11 cellular contexts compared by ENCODE assay signal in the genomic region with DNA sequence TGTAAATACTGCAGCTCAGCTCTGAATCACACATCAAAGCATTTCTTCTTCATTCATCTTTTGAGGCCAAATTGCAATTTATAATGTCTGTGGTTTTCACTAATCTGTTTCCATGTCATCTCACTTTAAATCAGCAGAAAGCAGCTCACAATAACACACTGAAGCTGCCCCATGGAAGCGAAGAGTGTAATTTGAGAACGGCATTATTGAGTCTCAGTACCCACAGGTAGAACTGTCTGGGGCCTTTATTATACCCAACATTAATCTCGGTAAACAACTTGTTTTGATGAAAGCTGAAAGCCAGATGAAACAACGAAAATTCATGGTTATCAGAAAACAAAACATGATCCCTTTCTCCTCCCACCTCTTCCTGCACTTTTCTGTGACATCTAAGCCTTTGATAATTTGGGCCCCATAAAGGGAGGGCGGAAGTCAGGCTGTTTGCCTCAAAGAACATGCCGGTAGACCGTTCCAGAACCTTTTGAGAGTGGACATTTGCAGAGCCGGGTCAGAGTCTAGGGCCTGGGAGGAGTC.
DNase-seq lines count a peak whose midpoint lies in the region; ATAC-seq and TF ChIP-seq lines count a peak whose summit lies in the region.
"Had no signal": no experiment of that assay in that cellular context is flagged by ENCODE, and none has a peak within 500 bp of the region (broad histone marks: within the 10 kb centered on the region; RNA-seq: fewer than 3 reads in every experiment).

No MANE protein-coding gene starts in this region.

- no peak overlapping the region for H3K4ac ChIP-seq in mesenchymal stem cell (ENCODE audit: low read depth in 1 of 2, low read length in 2 of 2)

- H4K8ac ChIP-seq in mesenchymal stem cell (ENCODE audit: low read length), result no peak overlapping the region

- no peak overlapping the region for H3K4me2 ChIP-seq in mesenchymal stem cell (ENCODE audit: low read length, poor library complexity, severe bottlenecking)

- POLR2A ChIA-PET in HEK293 (lab: Yijun Ruan, JAX), result interaction anchor here (2.0 kb wide), 1 partner anchor 68 kb away, joined by 14 read pairs; the partner anchor contains the start of gene SESN3
- POLR2A ChIA-PET in activated CD4-positive, alpha-beta T cell treated with anti-CD3 and anti-CD28 coated beads, Interleukin-2, amount 10 ng/mL, durations not matched to agents 7 days and 5 days (lab: Charles Lee), result no interaction called here

- TF ChIP-seq CTCF in HEK293 (tag by site-specific recombination; IDR thresholded peaks at IDR 0.05) (no peak), thyroid gland (IDR thresholded peaks at IDR 0.05) (no peak), mucosa of descending colon (IDR thresholded peaks at IDR 0.05) (no peak)

- H3K36me3 ChIP-seq in HEK293 (ENCODE audit: control insufficient read depth in 2 of 2, insufficient read depth in 1 of 2, low read length in 2 of 2), result no peaks in the 10 kb centered on the region
- no peaks in the 10 kb centered on the region for H3K36me3 ChIP-seq in mesenchymal stem cell (ENCODE audit: control insufficient read depth in 1 of 2, insufficient read depth in 2 of 2, low read depth in 1 of 2, low read length in 2 of 2)
- no peaks in the 10 kb centered on the region for H3K36me3 ChIP-seq in thyroid gland
- no peaks in the 10 kb centered on the region for H3K36me3 ChIP-seq in mucosa of descending colon (ENCODE audit: low read depth)

- H3K27ac ChIP-seq in HEK293 (ENCODE audit: extremely low read depth, low read depth, low read length) (peak overlapping the region; percentile 53), mesenchymal stem cell (ENCODE audit: low read length, poor library complexity, severe bottlenecking) (no peak overlapping the region), thyroid gland (no peak overlapping the region)

- H2BK5ac ChIP-seq in mesenchymal stem cell (ENCODE audit: low read depth, low read length, poor library complexity, severe bottlenecking), result no peak overlapping the region

- H3K36me3 Mint-ChIP-seq in activated CD4-positive, alpha-beta T cell treated with anti-CD3 and anti-CD28 coated beads, Interleukin-2, amount 10 ng/mL, durations not matched to agents 7 days and 5 days (ENCODE audit: low read depth), result peaks cover 1% of the 10 kb centered on the region
- H3K36me3 Mint-ChIP-seq: natural killer cell treated with Interleukin-12 subunit alpha and Interleukin-12 subunit beta and Interleukin-15 and Interleukin-18, amount 100 ng/mL, for 72 hours had no signal

- H2AFZ ChIP-seq in mesenchymal stem cell (ENCODE audit: low read depth, low read length), result no peak overlapping the region

- DNase-seq in DMS153 treated with DMSO at 0.1 percent for 48 hours (lab: John Stamatoyannopoulos, UW; ENCODE audit: unreplicated experiment) (peak; percentile 58), mesenchymal stem cell (peak; percentile 31), thyroid gland (no peak), mucosa of descending colon (no peak), NK-92 (lab: John Stamatoyannopoulos, UW; ENCODE audit: unreplicated experiment) (no peak)
- DNase-seq in activated CD4-positive, alpha-beta T cell treated with anti-CD3 and anti-CD28 coated beads, Interleukin-2, amount 10 ng/mL, durations not matched to agents 7 days and 5 days, result no peak
- DNase-seq: NCI-H2081 treated with DMSO at 0.1 percent for 48 hours; stimulated activated CD4-positive, alpha-beta T cell treated with anti-CD3 and anti-CD28 coated beads, Interleukin-1b, Interleukin-23, amount 100 ng/mL, for 48 hours; substantia nigra had no signal

- intact Hi-C loops in thyroid gland (cut with DNase I) (no loop called here), mucosa of descending colon (cut with DNase I, micrococcal nuclease) (no loop called here)

- no peak overlapping the region for H3K4me3 ChIP-seq in HEK293 (ENCODE audit: low read depth, low read length)
- H3K4me3 ChIP-seq in mesenchymal stem cell (ENCODE audit: insufficient read depth in 1 of 2, low read depth in 1 of 2, low read length in 2 of 2), result no peak overlapping the region
- no peak overlapping the region for H3K4me3 ChIP-seq in thyroid gland (replicated peaks in 1 of 3)
- H3K4me3 ChIP-seq in mucosa of descending colon, result no peak overlapping the region

- TF ChIP-seq POLR2A in thyroid gland (IDR thresholded peaks at IDR 0.05), result no peak

- CTCF ChIA-PET in HEK293 (lab: Yijun Ruan, JAX), result interaction anchor here (0.6 to 1.5 kb wide), 2 partner anchors 278 to 406 kb away, joined by 3 to 5 read pairs; no protein-coding TSS in a partner anchor
- CTCF ChIA-PET in activated CD4-positive, alpha-beta T cell treated with anti-CD3 and anti-CD28 coated beads, Interleukin-2, amount 10 ng/mL, durations not matched to agents 7 days and 5 days (lab: Charles Lee), result interaction anchor here (0.6 kb wide), 2 partner anchors 17 to 59 kb away, joined by 3 to 4 read pairs; no protein-coding TSS in a partner anchor

- no peak overlapping the region for H2BK12ac ChIP-seq in mesenchymal stem cell (ENCODE audit: low read length in 2 of 2)

- H3K4me3 Mint-ChIP-seq in activated CD4-positive, alpha-beta T cell treated with anti-CD3 and anti-CD28 coated beads, Interleukin-2, amount 10 ng/mL, durations not matched to agents 7 days and 5 days, result no peak overlapping the region
- H3K4me3 Mint-ChIP-seq: natural killer cell treated with Interleukin-12 subunit alpha and Interleukin-12 subunit beta and Interleukin-15 and Interleukin-18, amount 100 ng/mL, for 72 hours had no signal

- H3K9me3 ChIP-seq in HEK293 (ENCODE audit: control insufficient read depth, insufficient read depth, low read depth, low read length) (no peaks in the 10 kb centered on the region), mesenchymal stem cell (ENCODE audit: control insufficient read depth, low read length) (no peaks in the 10 kb centered on the region), thyroid gland (no peaks in the 10 kb centered on the region), mucosa of descending colon (no peaks in the 10 kb centered on the region)

- peaks cover 7 to 18% of the 10 kb centered on the region in 2 experiments for H3K27me3 ChIP-seq in mesenchymal stem cell (ENCODE audit: control insufficient read depth in 1 of 2, insufficient read depth in 1 of 2, low read length in 2 of 2)
- no peaks in the 10 kb centered on the region for H3K27me3 ChIP-seq in thyroid gland

- no peak overlapping the region for H2AK5ac ChIP-seq in mesenchymal stem cell (ENCODE audit: low read length, severe bottlenecking)

- no peak overlapping the region for H3K18ac ChIP-seq in mesenchymal stem cell (ENCODE audit: low read depth in 1 of 2, low read length in 2 of 2)

- H3K4me1 ChIP-seq in HEK293 (ENCODE audit: control insufficient read depth, insufficient read depth, low read length) (peaks cover 12% of the 10 kb centered on the region), mesenchymal stem cell (ENCODE audit: control insufficient read depth, insufficient read depth, low read depth, low read length) (no peaks in the 10 kb centered on the region), thyroid gland (peaks cover 17 to 28% of the 10 kb centered on the region in 2 donors), mucosa of descending colon (ENCODE audit: low read depth) (peaks cover 14% of the 10 kb centered on the region)

- no peak overlapping the region for H3K14ac ChIP-seq in mesenchymal stem cell (ENCODE audit: low read length in 2 of 2)

- H3K79me1 ChIP-seq in mesenchymal stem cell (replicated peaks; ENCODE audit: low read length, poor library complexity, severe bottlenecking), result no peaks in the 10 kb centered on the region

- H3K27ac Mint-ChIP-seq in activated CD4-positive, alpha-beta T cell treated with anti-CD3 and anti-CD28 coated beads, Interleukin-2, amount 10 ng/mL, durations not matched to agents 7 days and 5 days, result peak overlapping the region; percentile 63
- H3K27ac Mint-ChIP-seq: natural killer cell treated with Interleukin-12 subunit alpha and Interleukin-12 subunit beta and Interleukin-15 and Interleukin-18, amount 100 ng/mL, for 72 hours had no signal

- no peak overlapping the region for H3K9ac ChIP-seq in mesenchymal stem cell (ENCODE audit: low read length)

- ATAC-seq in mucosa of descending colon, result no peak
- ATAC-seq: natural killer cell treated with Interleukin-12 subunit alpha and Interleukin-12 subunit beta and Interleukin-15 and Interleukin-18, amount 100 ng/mL, for 72 hours had no signal

- no peak overlapping the region for H2BK120ac ChIP-seq in mesenchymal stem cell (ENCODE audit: low read depth, low read length)

- H3K23ac ChIP-seq in mesenchymal stem cell (ENCODE audit: low read length in 2 of 2), result no peak overlapping the region

- peaks cover 26% of the 10 kb centered on the region for H3K4me1 Mint-ChIP-seq in activated CD4-positive, alpha-beta T cell treated with anti-CD3 and anti-CD28 coated beads, Interleukin-2, amount 10 ng/mL, durations not matched to agents 7 days and 5 days

- peaks cover 2% of the 10 kb centered on the region for H3K9me3 Mint-ChIP-seq in activated CD4-positive, alpha-beta T cell treated with anti-CD3 and anti-CD28 coated beads, Interleukin-2, amount 10 ng/mL, durations not matched to agents 7 days and 5 days
- H3K9me3 Mint-ChIP-seq: natural killer cell treated with Interleukin-12 subunit alpha and Interleukin-12 subunit beta and Interleukin-15 and Interleukin-18, amount 100 ng/mL, for 72 hours had no signal

- 67% methylated on average over 8 of the region's 8 CpGs for WGBS in mesenchymal stem cell
- 55 to 63% methylated on average over 8 of the region's 8 CpGs for WGBS in thyroid gland, 2 donors

- no peak overlapping the region for H4K91ac ChIP-seq in mesenchymal stem cell (ENCODE audit: low read length)

- H3K27me3 Mint-ChIP-seq in activated CD4-positive, alpha-beta T cell treated with anti-CD3 and anti-CD28 coated beads, Interleukin-2, amount 10 ng/mL, durations not matched to agents 7 days and 5 days, result no peaks in the 10 kb centered on the region

- H2BK15ac ChIP-seq in mesenchymal stem cell (ENCODE audit: low read depth, poor library complexity, severe bottlenecking), result no peak overlapping the region

TF ChIP-seq in HEK293, 187 proteins besides CTCF, POLR2A, EP300 and RAD21 (continues in another document):
- no peak for TF ChIP-seq ZNF488 (tag by site-specific recombination; IDR thresholded peaks at IDR 0.05)
- peak; percentile 59; the same call in 1 of the 2 replicates for TF ChIP-seq ZXDB (tag by site-specific recombination; IDR thresholded peaks at IDR 0.05)
- TF ChIP-seq ZNF335 (tag by site-specific recombination; conservative IDR thresholded peaks at IDR 0.05), result peak; percentile 32; the same call in 1 of the 2 replicates
- no peak for TF ChIP-seq ZNF211 (tag by site-specific recombination; IDR thresholded peaks at IDR 0.05; ENCODE audit: low read depth)

Comparison
In these comparisons a context has a peak if more than half of its experiments do, and no peak if none do; other contexts are left out.
1. DNase-seq: peak in DMS153 treated with DMSO at 0.1 percent for 48 hours (single experiment) and mesenchymal stem cell (single experiment); none in activated CD4-positive, alpha-beta T cell treated with anti-CD3 and anti-CD28 coated beads, Interleukin-2, amount 10 ng/mL, durations not matched to agents 7 days and 5 days (single experiment), thyroid gland (0 of 2), mucosa of descending colon (0 of 3) and NK-92 (single experiment).